Comparison of ENCODE assay signal across 11 cellular contexts in genomic region chr2:68188831-68189230, GRCh38. TPM values are rescaled to one million over a fixed set of nuclear protein-coding genes. Genes with fewer than 3 reads are reported as not detected.
DNase-seq lines count a peak whose midpoint lies in the region; ATAC-seq and TF ChIP-seq lines count a peak whose summit lies in the region.
"Had no signal": no experiment of that assay in that cellular context is flagged by ENCODE, and none has a peak within 500 bp of the region (broad histone marks: within the 10 kb centered on the region; RNA-seq: fewer than 3 reads in every experiment).

No MANE protein-coding gene starts in this region.

- no peak overlapping the region for H3K27ac Mint-ChIP-seq in activated CD4-positive, alpha-beta memory T cell treated with anti-CD3 and anti-CD28 coated beads, Interleukin-2, amount 10 ng/mL, durations not matched to agents 7 days and 5 days
- no peak overlapping the region for H3K27ac Mint-ChIP-seq in activated CD4-positive, alpha-beta memory T cell treated with anti-CD3 and anti-CD28 coated beads for 36 hours
- peak overlapping the region; percentile 75 to 77 for H3K27ac Mint-ChIP-seq in natural killer cell

- TF ChIP-seq CTCF in OCI-LY3 (IDR thresholded peaks at IDR 0.05; ENCODE audit: low read depth, low read length) (no peak), natural killer cell (IDR thresholded peaks at IDR 0.05) (no peak)

- no peak overlapping the region for H3K27ac ChIP-seq in OCI-LY3 (ENCODE audit: low read length)
- H3K27ac ChIP-seq: prostate gland had no signal

- peaks cover 32% of the 10 kb centered on the region for H3K4me1 Mint-ChIP-seq in activated CD4-positive, alpha-beta memory T cell treated with anti-CD3 and anti-CD28 coated beads, Interleukin-2, amount 10 ng/mL, durations not matched to agents 7 days and 5 days
- H3K4me1 Mint-ChIP-seq in activated CD4-positive, alpha-beta memory T cell treated with anti-CD3 and anti-CD28 coated beads for 36 hours (ENCODE audit: low read depth), result peaks cover 45% of the 10 kb centered on the region
- H3K4me1 Mint-ChIP-seq in natural killer cell, result peaks cover 56 to 71% of the 10 kb centered on the region in 2 donors

- H3K9me3 ChIP-seq in OCI-LY3 (ENCODE audit: insufficient read depth, low read length), result no peaks in the 10 kb centered on the region
- H3K9me3 ChIP-seq: prostate gland had no signal

- peak overlapping the region; percentile 44 for H3K4me3 Mint-ChIP-seq in activated CD4-positive, alpha-beta memory T cell treated with anti-CD3 and anti-CD28 coated beads, Interleukin-2, amount 10 ng/mL, durations not matched to agents 7 days and 5 days
- H3K4me3 Mint-ChIP-seq in activated CD4-positive, alpha-beta memory T cell treated with anti-CD3 and anti-CD28 coated beads for 36 hours, result no peak overlapping the region
- peak overlapping the region; percentile 60 for H3K4me3 Mint-ChIP-seq in natural killer cell

- H3K9me3 Mint-ChIP-seq in activated CD4-positive, alpha-beta memory T cell treated with anti-CD3 and anti-CD28 coated beads, Interleukin-2, amount 10 ng/mL, durations not matched to agents 7 days and 5 days, result no peaks in the 10 kb centered on the region
- no peaks in the 10 kb centered on the region for H3K9me3 Mint-ChIP-seq in activated CD4-positive, alpha-beta memory T cell treated with anti-CD3 and anti-CD28 coated beads for 36 hours
- H3K9me3 Mint-ChIP-seq in natural killer cell, result no peaks in the 10 kb centered on the region

- 0 out of 2 replicates have a peak, but pooled peaks cover 14% of the 10 kb centered on the region for H4K20me1 ChIP-seq in OCI-LY3 (ENCODE audit: insufficient read depth, low read length)

- DNase-seq in activated CD4-positive, alpha-beta memory T cell treated with anti-CD3 and anti-CD28 coated beads, Interleukin-2, amount 10 ng/mL, durations not matched to agents 7 days and 5 days, result no peak
- no peak for DNase-seq in activated CD4-positive, alpha-beta memory T cell treated with anti-CD3 and anti-CD28 coated beads for 36 hours
- no peak for DNase-seq in natural killer cell
- no peak for DNase-seq in putamen (ENCODE audit: low spot score)
- no peak for DNase-seq in DMS53 treated with DMSO at 0.1 percent for 48 hours (lab: John Stamatoyannopoulos, UW; ENCODE audit: unreplicated experiment)
- DNase-seq: NCI-H2029; stimulated activated CD4-positive, alpha-beta T cell treated with anti-CD3 and anti-CD28 coated beads, Interleukin-12 subunit alpha, Interleukin-12 subunit beta, amount 100 ng/mL, for 4 hours had no signal

- H3K36me3 ChIP-seq in OCI-LY3 (replicated peaks; ENCODE audit: low read depth, low read length), result peaks cover 14% of the 10 kb centered on the region
- H3K36me3 ChIP-seq: prostate gland had no signal

- CTCF ChIA-PET in activated CD4-positive, alpha-beta memory T cell treated with anti-CD3 and anti-CD28 coated beads, Interleukin-2, amount 10 ng/mL, durations not matched to agents 7 days and 5 days (lab: Charles Lee), result interaction anchor here (1.0 to 1.9 kb wide), 8 partner anchors 7 to 104 kb away, joined by 3 to 9 read pairs (median 4); no protein-coding TSS in a partner anchor
- CTCF ChIA-PET in activated CD4-positive, alpha-beta memory T cell treated with anti-CD3 and anti-CD28 coated beads for 36 hours (lab: Charles Lee), result interaction anchor here (0.6 to 1.7 kb wide), 4 partner anchors 13 to 94 kb away, joined by 3 to 7 read pairs (median 5); no protein-coding TSS in a partner anchor

- H3K36me3 Mint-ChIP-seq in activated CD4-positive, alpha-beta memory T cell treated with anti-CD3 and anti-CD28 coated beads, Interleukin-2, amount 10 ng/mL, durations not matched to agents 7 days and 5 days (ENCODE audit: low read depth), result peaks cover 26% of the 10 kb centered on the region
- peaks cover 10% of the 10 kb centered on the region for H3K36me3 Mint-ChIP-seq in activated CD4-positive, alpha-beta memory T cell treated with anti-CD3 and anti-CD28 coated beads for 36 hours
- H3K36me3 Mint-ChIP-seq in natural killer cell, result no peaks in the 10 kb centered on the region

- 0 out of 2 replicates have a peak overlapping the region, but pooled peaks have one; percentile 8 for H3K4me2 ChIP-seq in OCI-LY3 (ENCODE audit: low read length)

- no peak overlapping the region for H2AFZ ChIP-seq in OCI-LY3 (ENCODE audit: low read depth, low read length)

- H3K79me2 ChIP-seq in OCI-LY3 (ENCODE audit: low read length), result peaks cover 37% of the 10 kb centered on the region

- intact Hi-C loops in activated CD4-positive, alpha-beta memory T cell treated with anti-CD3 and anti-CD28 coated beads for 36 hours (cut with micrococcal nuclease), result no loop called here
- intact Hi-C loops in natural killer cell (cut with micrococcal nuclease), result no loop called here

- no peaks in the 10 kb centered on the region for H3K27me3 ChIP-seq in OCI-LY3 (ENCODE audit: low read depth, low read length)

- H3K4me3 ChIP-seq in OCI-LY3 (ENCODE audit: low read length), result no peak overlapping the region
- H3K4me3 ChIP-seq: prostate gland had no signal

- no peaks in the 10 kb centered on the region for H3K4me1 ChIP-seq in OCI-LY3 (ENCODE audit: low read length)
- H3K4me1 ChIP-seq: prostate gland had no signal

- no peaks in the 10 kb centered on the region for H3K27me3 Mint-ChIP-seq in activated CD4-positive, alpha-beta memory T cell treated with anti-CD3 and anti-CD28 coated beads, Interleukin-2, amount 10 ng/mL, durations not matched to agents 7 days and 5 days
- no peaks in the 10 kb centered on the region for H3K27me3 Mint-ChIP-seq in activated CD4-positive, alpha-beta memory T cell treated with anti-CD3 and anti-CD28 coated beads for 36 hours
- no peaks in the 10 kb centered on the region for H3K27me3 Mint-ChIP-seq in natural killer cell (ENCODE audit: low read depth in 2 of 2)

- POLR2A ChIA-PET in activated CD4-positive, alpha-beta memory T cell treated with anti-CD3 and anti-CD28 coated beads, Interleukin-2, amount 10 ng/mL, durations not matched to agents 7 days and 5 days (lab: Charles Lee), result interaction anchor here (0.7 to 1.5 kb wide), 6 partner anchors 8 to 64 kb away, joined by 3 to 5 read pairs (median 4); partner anchors contain the start of genes PNO1 and PPP3R1
- POLR2A ChIA-PET in activated CD4-positive, alpha-beta memory T cell treated with anti-CD3 and anti-CD28 coated beads for 36 hours (lab: Charles Lee), result no interaction called here

- ATAC-seq in GM18909 (IDR thresholded peaks at IDR 0.05; ENCODE audit: poor library complexity, unreplicated experiment), result peak; percentile 40
- peak in 1 of 3 donors; percentile 26 for ATAC-seq in natural killer cell
- no peak for ATAC-seq in GM19463 (IDR thresholded peaks at IDR 0.05; ENCODE audit: unreplicated experiment)

- no peak overlapping the region for H3K9ac ChIP-seq in OCI-LY3 (ENCODE audit: low read length)

RNA-seq across cellular contexts. Expression of gene PNO1, which starts 31.1 kb away (rescaled TPM):
- total RNA-seq in activated CD4-positive, alpha-beta memory T cell treated with anti-CD3 and anti-CD28 coated beads, Interleukin-2, amount 10 ng/mL, durations not matched to agents 7 days and 5 days, result 1 to 10 TPM; 8.0 to 8.5 TPM
- 10 to 100 TPM; 16.3 to 16.4 TPM for total RNA-seq in activated CD4-positive, alpha-beta memory T cell treated with anti-CD3 and anti-CD28 coated beads for 36 hours
- 10 to 100 TPM; 19.4 to 25.1 (median 25.0) TPM for total RNA-seq in natural killer cell

Comparison
In these comparisons a context has a peak if more than half of its experiments do, and no peak if none do; other contexts are left out.
1. H3K27ac Mint-ChIP-seq: peak in natural killer cell (2 of 2); none in activated CD4-positive, alpha-beta memory T cell treated with anti-CD3 and anti-CD28 coated beads, Interleukin-2, amount 10 ng/mL, durations not matched to agents 7 days and 5 days (single experiment) and activated CD4-positive, alpha-beta memory T cell treated with anti-CD3 and anti-CD28 coated beads for 36 hours (single experiment).